In the genomic region with DNA sequence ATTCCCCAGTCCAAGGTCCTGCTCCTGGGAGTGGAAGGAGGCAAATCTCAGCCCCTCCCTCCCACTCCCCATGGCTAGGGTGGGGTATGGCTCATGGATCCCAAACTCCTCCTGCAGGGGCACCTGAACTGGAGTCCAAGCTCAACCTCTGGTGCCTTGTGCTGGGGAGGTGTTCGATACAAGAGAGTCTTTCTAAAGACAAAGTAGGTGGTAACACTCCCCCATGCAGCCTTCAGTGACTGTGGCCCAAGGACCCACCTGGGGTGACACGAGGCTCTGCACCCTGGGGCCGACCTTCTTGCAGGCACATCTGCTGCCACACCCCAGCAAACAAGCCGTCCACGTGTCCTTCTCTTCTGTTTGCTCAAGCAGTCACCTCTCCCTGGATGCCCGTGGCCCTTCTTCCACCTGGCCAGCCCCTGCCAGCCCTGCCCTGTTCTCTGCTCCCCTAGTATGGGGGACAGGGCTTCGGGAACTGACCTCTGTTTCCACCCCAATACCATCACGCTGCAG, we compare ENCODE assay signal across 25 cellular contexts. TPM values are rescaled to one million over a fixed set of nuclear protein-coding genes. Genes with fewer than 3 reads are reported as not detected.
"Had no signal": no experiment of that assay in that cellular context is flagged by ENCODE, and none has a peak within 500 bp of the region (broad histone marks: within the 10 kb centered on the region; RNA-seq: fewer than 3 reads in every experiment).

No MANE protein-coding gene starts in this region.

- H3K4me1 Mint-ChIP-seq: endodermal cell, naive B cell, nephron had no signal

- H3K27me3 ChIP-seq: thyroid gland, upper lobe of left lung, uterus had no signal

- H3K4me2 ChIP-seq: smooth muscle cell had no signal

- H3K9me3 Mint-ChIP-seq: endodermal cell, nephron had no signal

- ATAC-seq: heart right ventricle; lower lobe of right lung; stimulated activated naive CD8-positive, alpha-beta T cell treated with anti-CD3 and anti-CD28 coated beads, Interleukin-15, Interleukin-2, amounts not matched to agents 100 U/mL and 50 U/mL, for 24 hours had no signal

- H3K36me3 Mint-ChIP-seq: naive B cell had no signal

- H3K4me1 ChIP-seq: heart right ventricle, left ventricle myocardium inferior, lower lobe of right lung, upper lobe of left lung, uterus had no signal

- H3K36me3 ChIP-seq: heart right ventricle, left ventricle myocardium inferior, lower lobe of right lung, neutrophil, suprapubic skin, thyroid gland, upper lobe of left lung, uterus had no signal

- H3K4me3 Mint-ChIP-seq: endodermal cell, naive B cell, nephron had no signal

- H3K9me3 ChIP-seq: heart right ventricle, left ventricle myocardium inferior, lower lobe of right lung, neutrophil, suprapubic skin, thyroid gland, upper lobe of left lung, uterus had no signal

- H3K27ac Mint-ChIP-seq: endodermal cell, nephron had no signal

- DNase-seq: effector CD4-positive, alpha-beta T cell; heart right ventricle; hypothalamus; left ventricle myocardium inferior; lower lobe of right lung; mesenchymal stem cell; naive B cell; posterior cingulate gyrus; stimulated activated CD4-positive, alpha-beta T cell treated with anti-CD3 and anti-CD28 coated beads, Interleukin-2, amount 100 ng/mL, for 48 hours; stimulated activated naive CD8-positive, alpha-beta T cell treated with anti-CD3 and anti-CD28 coated beads, Interleukin-15, Interleukin-2, amounts not matched to agents 100 U/mL and 50 U/mL, for 24 hours; thyroid gland; uterus had no signal

- H3K27ac ChIP-seq: coronary artery, heart right ventricle, left ventricle myocardium inferior, lower lobe of right lung, neutrophil, suprapubic skin, thyroid gland, upper lobe of left lung, uterus had no signal

- H3K4me3 ChIP-seq: coronary artery, heart right ventricle, left ventricle myocardium inferior, lower lobe of right lung, smooth muscle cell, suprapubic skin, thyroid gland, upper lobe of left lung, uterus had no signal

RNA-seq across cellular contexts. Expression of a gene that starts 36.7 kb away (rescaled TPM):
- total RNA-seq: chondrocyte, dermis microvascular lymphatic vessel endothelial cell, endothelial cell of umbilical vein, fibroblast of lung, left ventricle myocardium inferior, lower lobe of right lung, osteoblast, pulmonary artery endothelial cell, smooth muscle cell, thyroid gland had no signal
- polyA plus RNA-seq: endothelial cell of umbilical vein, heart right ventricle, smooth muscle cell had no signal
